ENCODE assay signal across 11 cellular contexts in genomic region chr2:238847432-238847801, GRCh38. TPM values are rescaled to one million over a fixed set of nuclear protein-coding genes. Genes with fewer than 3 reads are reported as not detected.
DNase-seq lines count a peak whose midpoint lies in the region; ATAC-seq and TF ChIP-seq lines count a peak whose summit lies in the region.
"Had no signal": no experiment of that assay in that cellular context is flagged by ENCODE, and none has a peak within 500 bp of the region (broad histone marks: within the 10 kb centered on the region; RNA-seq: fewer than 3 reads in every experiment).

No MANE protein-coding gene starts in this region.

- POLR2A ChIA-PET in HEK293 (lab: Yijun Ruan, JAX): interaction anchor here (1.9 kb wide), 1 partner anchor 15 kb away, joined by 11 read pairs; no protein-coding TSS in a partner anchor

- peak overlapping the region in 2 of 3 donors; percentile 50 to 66 for H3K9ac ChIP-seq in skeletal muscle tissue (ENCODE audit: low read depth in 1 of 3, low read length in 3 of 3)

- H3K36me3 ChIP-seq in HEK293 (ENCODE audit: control insufficient read depth in 2 of 2, insufficient read depth in 1 of 2, low read length in 2 of 2): no peaks in the 10 kb centered on the region
- no peaks in the 10 kb centered on the region for H3K36me3 ChIP-seq in skeletal muscle tissue (ENCODE audit: control insufficient read depth in 3 of 3, insufficient read depth in 3 of 3, low read length in 3 of 3)

- ATAC-seq in left lobe of liver (peak; percentile 20), GM21717 (IDR thresholded peaks at IDR 0.05; ENCODE audit: unreplicated experiment) (no peak)
- ATAC-seq: K562 had no signal

- peaks cover 53 to 77% (median 66%) of the 10 kb centered on the region in 3 donors for H3K27me3 ChIP-seq in skeletal muscle tissue (ENCODE audit: control insufficient read depth in 3 of 3, insufficient read depth in 3 of 3, low read length in 3 of 3)

- DNase-seq in dermis blood vessel endothelial cell (peak; percentile 11), left lobe of liver (ENCODE audit: low spot score) (no peak), kidney glomerular epithelial cell (lab: John Stamatoyannopoulos, UW) (no peak), C1 segment of cervical spinal cord (lab: John Stamatoyannopoulos, UW) (no peak), LoVo (ENCODE audit: low spot score) (no peak)
- DNase-seq: activated CD4-positive, alpha-beta T cell treated with anti-CD3 and anti-CD28 coated beads for 48 hours; DMS153 had no signal

- CTCF ChIA-PET in HEK293 (lab: Yijun Ruan, JAX): no interaction called here

- TF ChIP-seq CTCF in HEK293 (tag by site-specific recombination; IDR thresholded peaks at IDR 0.05): no peak

- H3K4me1 ChIP-seq in HEK293 (ENCODE audit: control insufficient read depth, insufficient read depth, low read length) (peaks cover 11% of the 10 kb centered on the region), skeletal muscle tissue (ENCODE audit: control insufficient read depth in 3 of 3, insufficient read depth in 3 of 3, low read length in 3 of 3) (peaks cover 6 to 20% (median 7%) of the 10 kb centered on the region in 3 donors)

- H3K4me3 ChIP-seq in HEK293 (ENCODE audit: low read depth, low read length) (peak overlapping the region; percentile 58), skeletal muscle tissue (ENCODE audit: low read length in 3 of 3) (peak overlapping the region; percentile 48 to 70 (median 54))
- H3K4me3 ChIP-seq: K562 had no signal

- H3K27ac ChIP-seq in HEK293 (ENCODE audit: extremely low read depth, low read depth, low read length) (peak overlapping the region; percentile 74; the same call in 1 of the 2 replicates), skeletal muscle tissue (ENCODE audit: low read depth, low read length) (no peak overlapping the region)

- H3K9me3 ChIP-seq in HEK293 (ENCODE audit: control insufficient read depth, insufficient read depth, low read depth, low read length): no peaks in the 10 kb centered on the region
- H3K9me3 ChIP-seq in skeletal muscle tissue (ENCODE audit: control insufficient read depth in 3 of 3, low read length in 3 of 3): no peaks in the 10 kb centered on the region

TF ChIP-seq in HEK293, 187 proteins besides CTCF, POLR2A, EP300 and RAD21:
- no peak for TF ChIP-seq ZNF768 (tag by site-specific recombination; IDR thresholded peaks at IDR 0.05)
- TF ChIP-seq ZNF335 (tag by site-specific recombination; conservative IDR thresholded peaks at IDR 0.05): peak; percentile 54
- no peak for TF ChIP-seq ZNF629 (tag by site-specific recombination; IDR thresholded peaks at IDR 0.05)
- TF ChIP-seq GLIS2 (tag by site-specific recombination; IDR thresholded peaks at IDR 0.05): no peak
- TF ChIP-seq ZSCAN5A (tag by site-specific recombination; IDR thresholded peaks at IDR 0.05): no peak
- no peak for TF ChIP-seq REST (tag by site-specific recombination; IDR thresholded peaks at IDR 0.05)

RNA-seq across cellular contexts. Expression of gene TWIST2, which starts 0.5 kb away (rescaled TPM):
- total RNA-seq in dermis blood vessel endothelial cell (0.56 TPM in 1 of 2 replicates, not detected in the other), left lobe of liver (not detected), skeletal muscle tissue (6.8 TPM)
- total RNA-seq: K562 had no signal
